17 cellular contexts compared by ENCODE assay signal in genomic region chr16:27251561-27252205, GRCh38. TPM values are rescaled to one million over a fixed set of nuclear protein-coding genes. Genes with fewer than 3 reads are reported as not detected.
DNase-seq lines count a peak whose midpoint lies in the region; ATAC-seq and TF ChIP-seq lines count a peak whose summit lies in the region.
"Had no signal": no experiment of that assay in that cellular context is flagged by ENCODE, and none has a peak within 500 bp of the region (broad histone marks: within the 10 kb centered on the region; RNA-seq: fewer than 3 reads in every experiment).

No MANE protein-coding gene starts in this region.

- no peaks in the 10 kb centered on the region for H3K9me3 Mint-ChIP-seq in activated CD8-positive, alpha-beta T cell treated with anti-CD3 and anti-CD28 coated beads, Interleukin-2, amount 10 ng/mL, durations not matched to agents 7 days and 5 days (ENCODE audit: insufficient read depth)
- no peaks in the 10 kb centered on the region for H3K9me3 Mint-ChIP-seq in endodermal cell
- H3K9me3 Mint-ChIP-seq in stimulated activated naive CD8-positive, alpha-beta T cell treated with anti-CD3 and anti-CD28 coated beads, Interleukin-15, Interleukin-2, amounts not matched to agents 100 ng/mL and 50 ng/mL, for 24 hours: no peaks in the 10 kb centered on the region

- H3K9ac ChIP-seq in endodermal cell (ENCODE audit: extremely low read depth, low read length, poor library complexity, severe bottlenecking): no peak overlapping the region

- no peaks in the 10 kb centered on the region for H3K27me3 Mint-ChIP-seq in activated CD8-positive, alpha-beta T cell treated with anti-CD3 and anti-CD28 coated beads, Interleukin-2, amount 10 ng/mL, durations not matched to agents 7 days and 5 days (ENCODE audit: low read depth)
- H3K27me3 Mint-ChIP-seq in endodermal cell (ENCODE audit: insufficient read depth): no peaks in the 10 kb centered on the region
- H3K27me3 Mint-ChIP-seq in stimulated activated naive CD8-positive, alpha-beta T cell treated with anti-CD3 and anti-CD28 coated beads, Interleukin-15, Interleukin-2, amounts not matched to agents 100 ng/mL and 50 ng/mL, for 24 hours: no peaks in the 10 kb centered on the region

- H3K36me3 ChIP-seq in endodermal cell (ENCODE audit: control insufficient read depth, insufficient read depth, low read length) (no peaks in the 10 kb centered on the region), tibial nerve (peaks cover 0 to 17% (median 0%) of the 10 kb centered on the region in 3 donors)

- no peaks in the 10 kb centered on the region for H3K9me3 ChIP-seq in endodermal cell (ENCODE audit: control insufficient read depth, low read length)
- no peaks in the 10 kb centered on the region for H3K9me3 ChIP-seq in tibial nerve
- H3K9me3 ChIP-seq: left lung, thoracic aorta had no signal

- WGBS in endodermal cell (ENCODE audit: insufficient coverage in 1 of 2, insufficient read length in 1 of 2), 2 experiments: 85 to 97% methylated on average over 4 to 6 of the region's 6 CpGs
- WGBS in tibial nerve, 2 donors: 72 to 87% methylated on average over 6 of the region's 6 CpGs

- no peak overlapping the region for H3K4me3 Mint-ChIP-seq in activated CD8-positive, alpha-beta T cell treated with anti-CD3 and anti-CD28 coated beads, Interleukin-2, amount 10 ng/mL, durations not matched to agents 7 days and 5 days
- H3K4me3 Mint-ChIP-seq in endodermal cell: no peak overlapping the region
- peak overlapping the region; percentile 19 for H3K4me3 Mint-ChIP-seq in stimulated activated naive CD8-positive, alpha-beta T cell treated with anti-CD3 and anti-CD28 coated beads, Interleukin-15, Interleukin-2, amounts not matched to agents 100 ng/mL and 50 ng/mL, for 24 hours

- no peak for TF ChIP-seq EP300 in tibial nerve (IDR thresholded peaks at IDR 0.05)

- ATAC-seq in activated CD8-positive, alpha-beta T cell treated with anti-CD3 and anti-CD28 coated beads, Interleukin-2, amount 10 ng/mL, durations not matched to agents 7 days and 5 days: no peak
- ATAC-seq: left lung had no signal

- H3K27me3 ChIP-seq in endodermal cell (ENCODE audit: control insufficient read depth, insufficient read depth, low read length, poor library complexity, severe bottlenecking): no peaks in the 10 kb centered on the region
- H3K27me3 ChIP-seq in tibial nerve: no peaks in the 10 kb centered on the region
- H3K27me3 ChIP-seq: left lung had no signal

- DNase-seq in activated effector memory CD4-positive, alpha-beta T cell treated with anti-CD3 and anti-CD28 coated beads, Interleukin-2, amount 50 U/mL, for 16 hours: peak; percentile 63
- DNase-seq in activated effector memory CD4-positive, alpha-beta T cell treated with Interleukin-2 at 50 U/mL for 16 hours: no peak
- DNase-seq in activated CD8-positive, alpha-beta T cell treated with anti-CD3 and anti-CD28 coated beads, Interleukin-2, amount 10 ng/mL, durations not matched to agents 7 days and 5 days: no peak
- peak; percentile 17 for DNase-seq in endodermal cell
- DNase-seq in tibial nerve (ENCODE audit: low spot score in 2 of 2): no peak
- DNase-seq in NCI-H69 (lab: John Stamatoyannopoulos, UW): no peak
- no peak for DNase-seq in NCI-H748 treated with DMSO at 0.1 percent for 48 hours (lab: John Stamatoyannopoulos, UW)
- DNase-seq: DND-41; effector CD4-positive, alpha-beta T cell; left lung; NCI-H1417; NCI-H526; Right ventricle myocardium superior; stimulated activated CD4-positive, alpha-beta T cell treated with anti-CD3 and anti-CD28 coated beads, Interleukin-12 subunit alpha, Interleukin-12 subunit beta, amount 100 ng/mL, for 4 hours; stimulated activated CD8-positive, alpha-beta memory T cell treated with anti-CD3 and anti-CD28 coated beads, Interleukin-4, amount 100 ng/mL, for 48 hours had no signal

- POLR2A ChIA-PET in activated CD8-positive, alpha-beta T cell treated with anti-CD3 and anti-CD28 coated beads, Interleukin-2, amount 10 ng/mL, durations not matched to agents 7 days and 5 days (lab: Charles Lee): interaction anchor here (4.1 kb wide), 1 partner anchor 15 kb away, joined by 33 read pairs; no protein-coding TSS in a partner anchor

- H3K27ac Mint-ChIP-seq in activated CD8-positive, alpha-beta T cell treated with anti-CD3 and anti-CD28 coated beads, Interleukin-2, amount 10 ng/mL, durations not matched to agents 7 days and 5 days: peak overlapping the region; percentile 22
- H3K27ac Mint-ChIP-seq in endodermal cell: no peak overlapping the region
- H3K27ac Mint-ChIP-seq in stimulated activated naive CD8-positive, alpha-beta T cell treated with anti-CD3 and anti-CD28 coated beads, Interleukin-15, Interleukin-2, amounts not matched to agents 100 ng/mL and 50 ng/mL, for 24 hours: peak overlapping the region; percentile 98

- peaks cover 71% of the 10 kb centered on the region for H3K4me1 Mint-ChIP-seq in activated CD8-positive, alpha-beta T cell treated with anti-CD3 and anti-CD28 coated beads, Interleukin-2, amount 10 ng/mL, durations not matched to agents 7 days and 5 days (ENCODE audit: low read depth)
- H3K4me1 Mint-ChIP-seq in endodermal cell: peaks cover 18% of the 10 kb centered on the region
- peaks cover 95% of the 10 kb centered on the region for H3K4me1 Mint-ChIP-seq in stimulated activated naive CD8-positive, alpha-beta T cell treated with anti-CD3 and anti-CD28 coated beads, Interleukin-15, Interleukin-2, amounts not matched to agents 100 ng/mL and 50 ng/mL, for 24 hours (ENCODE audit: low read depth)

- no peak for TF ChIP-seq POLR2A in tibial nerve (IDR thresholded peaks at IDR 0.05)

- TF ChIP-seq CTCF in endodermal cell (conservative IDR thresholded peaks at IDR 0.05) (no peak), tibial nerve (IDR thresholded peaks at IDR 0.05) (no peak)

- H3K4me3 ChIP-seq in endodermal cell (ENCODE audit: low read length): no peak overlapping the region
- H3K4me3 ChIP-seq in tibial nerve: no peak overlapping the region
- H3K4me3 ChIP-seq: left lung, thoracic aorta had no signal

- CTCF ChIA-PET in activated CD8-positive, alpha-beta T cell treated with anti-CD3 and anti-CD28 coated beads, Interleukin-2, amount 10 ng/mL, durations not matched to agents 7 days and 5 days (lab: Charles Lee): interaction anchor here (1.4 to 4.7 kb wide), 2 partner anchors 15 to 17 kb away, joined by 5 to 19 read pairs; no protein-coding TSS in a partner anchor

- H3K4me1 ChIP-seq in endodermal cell (ENCODE audit: control insufficient read depth, insufficient read depth, low read length): no peaks in the 10 kb centered on the region
- H3K4me1 ChIP-seq in tibial nerve: peaks cover 0 to 28% (median 12%) of the 10 kb centered on the region in 4 donors

- peaks cover 73% of the 10 kb centered on the region for H3K36me3 Mint-ChIP-seq in activated CD8-positive, alpha-beta T cell treated with anti-CD3 and anti-CD28 coated beads, Interleukin-2, amount 10 ng/mL, durations not matched to agents 7 days and 5 days (ENCODE audit: low read depth)
- H3K36me3 Mint-ChIP-seq in endodermal cell (ENCODE audit: low read depth): peaks cover 2% of the 10 kb centered on the region
- peaks cover 73% of the 10 kb centered on the region for H3K36me3 Mint-ChIP-seq in stimulated activated naive CD8-positive, alpha-beta T cell treated with anti-CD3 and anti-CD28 coated beads, Interleukin-15, Interleukin-2, amounts not matched to agents 100 ng/mL and 50 ng/mL, for 24 hours (ENCODE audit: low read depth)

- H3K27ac ChIP-seq in endodermal cell (ENCODE audit: low read depth, low read length): no peak overlapping the region
- no peak overlapping the region for H3K27ac ChIP-seq in tibial nerve
- H3K27ac ChIP-seq: left lung, thoracic aorta had no signal

RNA-seq across cellular contexts. Expression of gene NSMCE1, which starts 16.9 kb away (rescaled TPM):
- total RNA-seq in activated CD8-positive, alpha-beta T cell treated with anti-CD3 and anti-CD28 coated beads, Interleukin-2, amount 10 ng/mL, durations not matched to agents 7 days and 5 days: 10 to 100 TPM; 87.3 to 94.9 TPM
- total RNA-seq in endodermal cell (10 to 100 TPM; 22.3 to 22.4 TPM), tibial nerve (10 to 100 TPM; 27.7 to 41.4 (median 31.5) TPM)
- polyA plus RNA-seq in endodermal cell (2013, experiment 1 of 2): 51.9 TPM
- 43.8 TPM for polyA plus RNA-seq in endodermal cell (2013, experiment 2 of 2)

RNA-seq across cellular contexts. Expression of gene KDM8, which starts 48.4 kb away (rescaled TPM):
- 10 to 100 TPM; 14.7 to 15.0 TPM for total RNA-seq in activated CD8-positive, alpha-beta T cell treated with anti-CD3 and anti-CD28 coated beads, Interleukin-2, amount 10 ng/mL, durations not matched to agents 7 days and 5 days
- total RNA-seq in endodermal cell (10 to 100 TPM; 11.0 to 12.1 TPM), tibial nerve (1 to 10 TPM; 2.3 to 7.6 (median 4.8) TPM)
- polyA plus RNA-seq in endodermal cell (2013, experiment 1 of 2): 9.1 TPM
- 6.2 TPM for polyA plus RNA-seq in endodermal cell (2013, experiment 2 of 2)

Comparison
In these comparisons a context has a peak if more than half of its experiments do, and no peak if none do; other contexts are left out.
1. DNase-seq: peak in activated effector memory CD4-positive, alpha-beta T cell treated with anti-CD3 and anti-CD28 coated beads, Interleukin-2, amount 50 U/mL, for 16 hours (single experiment) and endodermal cell (single experiment); none in activated effector memory CD4-positive, alpha-beta T cell treated with Interleukin-2 at 50 U/mL for 16 hours (single experiment), activated CD8-positive, alpha-beta T cell treated with anti-CD3 and anti-CD28 coated beads, Interleukin-2, amount 10 ng/mL, durations not matched to agents 7 days and 5 days (single experiment), tibial nerve (0 of 2), NCI-H69 (single experiment) and NCI-H748 treated with DMSO at 0.1 percent for 48 hours (single experiment).